ENCODE assay signal across 6 cellular contexts in the genomic region with DNA sequence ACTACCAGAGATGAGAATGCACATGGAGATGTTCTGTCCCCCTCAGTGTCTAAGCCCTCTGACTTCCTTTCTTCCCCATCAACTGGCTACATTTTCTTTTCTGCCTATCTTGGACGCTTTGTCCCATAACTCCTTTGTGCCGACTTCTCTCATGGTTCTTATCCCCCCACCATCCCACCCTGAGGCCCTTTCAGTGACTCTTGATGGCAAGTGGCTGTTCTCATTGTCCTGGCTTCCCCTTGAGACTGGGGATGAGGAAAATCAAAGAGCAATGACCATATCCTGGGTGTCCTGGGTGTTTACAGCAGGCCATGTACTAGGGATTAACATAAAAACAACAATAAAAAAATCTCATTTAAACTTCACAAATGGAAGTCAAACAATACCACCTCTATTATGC.
"Had no signal": no experiment of that assay in that cellular context is flagged by ENCODE, and none has a peak within 500 bp of the region (broad histone marks: within the 10 kb centered on the region; RNA-seq: fewer than 3 reads in every experiment).

No MANE protein-coding gene starts in this region.

- H2AFZ ChIP-seq: GM23248 had no signal

- FAIRE-seq: HTR-8/SVneo had no signal

- H3K9ac ChIP-seq: GM23248 had no signal

- H3K27ac ChIP-seq: GM23248 had no signal

- H3K4me3 ChIP-seq: GM23248 had no signal

- DNase-seq: GM23248, GOT3, H7, HCEC 1CT, IMR-90 had no signal
